8 cellular contexts compared by ENCODE assay signal in genomic region chr19:2168619-2169424, GRCh38. TPM values are rescaled to one million over a fixed set of nuclear protein-coding genes. Genes with fewer than 3 reads are reported as not detected.
A peak's percentile ranks its signal among the peaks of the same experiment; 100 is the strongest.
DNase-seq lines count a peak whose midpoint lies in the region; ATAC-seq, FAIRE-seq and TF ChIP-seq lines count a peak whose summit lies in the region.

No MANE protein-coding gene starts in this region.

- CTCF ChIA-PET in HepG2 (lab: Yijun Ruan, JAX; ENCODE audit: low intra/inter-chr PET ratio, low total read pairs): no interaction called here

- peak overlapping the region; percentile 63 for H3K9ac ChIP-seq in Karpas-422 (ENCODE audit: low read length)
- peak overlapping the region; percentile 68 for H3K9ac ChIP-seq in HepG2 (ENCODE audit: insufficient read depth, low read depth, low read length)

- in situ Hi-C loops in HepG2 (cut with HindIII; ENCODE audit: extremely low pct_ligation_motif_present, low pct_unique_long_range_greater_than_20kb): no loop called here

- H3K9me3 ChIP-seq in DOHH2 (ENCODE audit: control insufficient read depth, insufficient read depth, low read length): no peaks in the 10 kb centered on the region
- H3K9me3 ChIP-seq in Karpas-422 (ENCODE audit: low read length): no peaks in the 10 kb centered on the region
- no peaks in the 10 kb centered on the region for H3K9me3 ChIP-seq in HepG2 (ENCODE audit: low read length)

- H3K4me2 ChIP-seq in DOHH2 (ENCODE audit: low read length) (peak overlapping the region; percentile 85), Karpas-422 (ENCODE audit: low read depth, low read length, poor library complexity, severe bottlenecking) (peak overlapping the region; percentile 91), HepG2 (ENCODE audit: low read depth, low read length) (peak overlapping the region; percentile 79)

- H4K20me1 ChIP-seq in DOHH2 (ENCODE audit: control insufficient read depth, insufficient read depth, low read depth, low read length) (peaks cover 58% of the 10 kb centered on the region), Karpas-422 (ENCODE audit: insufficient read depth, low read depth, low read length) (peaks cover 69% of the 10 kb centered on the region), HepG2 (ENCODE audit: insufficient read depth, low read length) (peaks cover 34% of the 10 kb centered on the region)

- peak; percentile 34 for ATAC-seq in GM21529 (IDR thresholded peaks at IDR 0.05; ENCODE audit: unreplicated experiment)
- peak; percentile 83 for ATAC-seq in HepG2

- no peaks in the 10 kb centered on the region; the same call in 1 of the 2 replicates for H3F3A ChIP-seq in DOHH2 (ENCODE audit: control insufficient read depth, insufficient read depth)

- TF ChIP-seq EP300 in HepG2 (IDR thresholded peaks at IDR 0.05; ENCODE audit: low read depth in 2 of 2, low read length in 2 of 2): peak; percentile 40 to 85; a peak in 2 of 4 replicates
- TF ChIP-seq EP300 in HepG2 (CRISPR knock-in tag; IDR thresholded peaks at IDR 0.05; ENCODE audit: borderline replicate concordance): peak; percentile 79

- H3K79me2 ChIP-seq in DOHH2 (ENCODE audit: control insufficient read depth, low read length): peaks cover 99% of the 10 kb centered on the region
- peaks cover 93% of the 10 kb centered on the region for H3K79me2 ChIP-seq in Karpas-422 (ENCODE audit: low read length)
- H3K79me2 ChIP-seq in HepG2 (ENCODE audit: insufficient read depth, low read length): peaks cover 80% of the 10 kb centered on the region

- H3K9me2 ChIP-seq in DOHH2 (replicated peaks; ENCODE audit: control insufficient read depth, low read length) (no peaks in the 10 kb centered on the region), Karpas-422 (replicated peaks; ENCODE audit: insufficient read depth, low read length) (no peaks in the 10 kb centered on the region)

- intact Hi-C loops in HepG2 (cut with micrococcal nuclease; ENCODE audit: unreplicated experiment): no loop called here

- DNase-seq in Karpas-422 (no peak), HepG2 (ENCODE audit: low spot score) (peak; percentile 99), GM19240 (ENCODE audit: insufficient read length, low spot score) (no peak)
- peak; percentile 41 for DNase-seq in activated CD4-positive, CD25-positive, alpha-beta regulatory T cell treated with anti-CD3 and anti-CD28 coated beads, Interleukin-2, amount 50 U/mL, for 16 hours (ENCODE audit: low read depth, low spot score)
- DNase-seq in stimulated activated CD4-positive, alpha-beta T cell treated with anti-CD3 and anti-CD28 coated beads, Interleukin-4, amount 100 ng/mL, for 1 hour: peak; percentile 77

- H3K4me1 ChIP-seq in DOHH2 (ENCODE audit: control insufficient read depth, low read length): peaks cover 66% of the 10 kb centered on the region
- H3K4me1 ChIP-seq in Karpas-422 (ENCODE audit: low read length): peaks cover 67% of the 10 kb centered on the region
- peaks cover 79% of the 10 kb centered on the region for H3K4me1 ChIP-seq in HepG2 (ENCODE audit: insufficient read depth, low read length)

- peak overlapping the region; percentile 62 for H3K4me3 ChIP-seq in DOHH2 (ENCODE audit: low read length)
- peak overlapping the region; percentile 64 for H3K4me3 ChIP-seq in Karpas-422 (ENCODE audit: low read length)
- peak overlapping the region; percentile 29 to 42 (median 36); a peak in 5 of 6 replicates for H3K4me3 ChIP-seq in HepG2 (replicated peaks in 1 of 3; ENCODE audit: insufficient read depth in 1 of 3, low read depth in 2 of 3, low read length in 3 of 3)

- no peaks in the 10 kb centered on the region for H3K27me3 ChIP-seq in DOHH2 (ENCODE audit: control insufficient read depth, low read length)
- H3K27me3 ChIP-seq in Karpas-422 (ENCODE audit: low read length): no peaks in the 10 kb centered on the region
- no peaks in the 10 kb centered on the region; a peak in 1 of 5 replicates for H3K27me3 ChIP-seq in HepG2 (ENCODE audit: control insufficient read depth in 1 of 2, insufficient read depth in 2 of 2, low read length in 2 of 2)

- 17% methylated on average over 16 of the region's 24 CpGs for WGBS in HepG2 (ENCODE audit: low lambda C conversion rate)

- peak; percentile 55 to 69 for TF ChIP-seq POLR2A in HepG2 (IDR thresholded peaks at IDR 0.05; ENCODE audit: insufficient read depth in 1 of 2, low read depth in 2 of 2, low read length in 2 of 2)

- H2AFZ ChIP-seq in Karpas-422 (ENCODE audit: low read length): no peak overlapping the region
- H2AFZ ChIP-seq in HepG2 (ENCODE audit: low read length): no peak overlapping the region

- 0 out of 2 replicates have a peak, but pooled peaks have one; percentile 36 for TF ChIP-seq RAD21 in HepG2 (CRISPR knock-in tag; IDR thresholded peaks at IDR 0.05)

- TF ChIP-seq CTCF in DOHH2 (IDR thresholded peaks at IDR 0.05; ENCODE audit: low read depth, low read length, poor library complexity, severe bottlenecking): no peak
- peak; percentile 49 for TF ChIP-seq CTCF in HepG2 (CRISPR knock-in tag; IDR thresholded peaks at IDR 0.05)

- POLR2A ChIA-PET in HepG2 (lab: Yijun Ruan, JAX): interaction anchor here (0.7 to 1.6 kb wide), 13 partner anchors 9 to 271 kb away, joined by 3 to 13 read pairs (median 4); no protein-coding TSS in a partner anchor

- BruUV-seq in HepG2 (replicated peaks; lab: Mats Ljungman, UMichigan): no TSS peak

- H3K36me3 ChIP-seq in DOHH2 (ENCODE audit: control insufficient read depth, low read length): peaks cover 52% of the 10 kb centered on the region
- H3K36me3 ChIP-seq in Karpas-422 (ENCODE audit: insufficient read depth, low read length): no peaks in the 10 kb centered on the region
- H3K36me3 ChIP-seq in HepG2 (replicated peaks in 1 of 2; ENCODE audit: control insufficient read depth in 1 of 2, insufficient read depth in 2 of 2, low read length in 2 of 2): peaks cover 0 to 4% of the 10 kb centered on the region in 2 experiments; a peak in 3 of 5 replicates

- FAIRE-seq in HepG2 (lab: Jason Lieb, UNC): peak; percentile 82

- H3K27ac ChIP-seq in DOHH2 (ENCODE audit: low read depth, low read length): no peak overlapping the region
- peak overlapping the region; percentile 81 for H3K27ac ChIP-seq in Karpas-422 (ENCODE audit: low read length)
- peak overlapping the region; percentile 84 for H3K27ac ChIP-seq in cingulate gyrus (ENCODE audit: low read depth, low read length)
- H3K27ac ChIP-seq in HepG2 (ENCODE audit: extremely low read length, insufficient read depth, low read length): peak overlapping the region; percentile 96

TF ChIP-seq in HepG2, 621 proteins besides CTCF, POLR2A, EP300 and RAD21 (continues in another document):
- TF ChIP-seq CEBPB (IDR thresholded peaks at IDR 0.05; ENCODE audit: borderline replicate concordance, low read depth, low read length): no peak

RNA-seq across cellular contexts. Expression of gene DOT1L, which starts 5.1 kb away (rescaled TPM):
- 10.8 and 13.3 TPM in 2 replicates for total RNA-seq in Karpas-422 (2014; rRNA removed; shearing (Covaris generic); ENCODE audit: low replicate concordance)
- total RNA-seq in HepG2 (2016; rRNA removed; fragmentation: Illumina TruSeq; extraction: Trizol): 7.5 and 9.7 TPM in 2 replicates
- total RNA-seq in HepG2 (2016; cell fraction: cytosol; rRNA removed; fragmentation: Illumina TruSeq; extraction: Trizol; ENCODE audit: low read depth): 20.6 and 20.7 TPM in 2 replicates
- total RNA-seq in HepG2 (2016; cell fraction: insoluble cytoplasmic fraction; rRNA removed; fragmentation: Illumina TruSeq; extraction: Trizol): 6.4 and 8.2 TPM in 2 replicates
- total RNA-seq in HepG2 (2016; cell fraction: membrane; rRNA removed; fragmentation: Illumina TruSeq; extraction: Trizol): 12.0 and 15.8 TPM in 2 replicates
- 12.3 and 14.9 TPM in 2 replicates for total RNA-seq in HepG2 (2016; cell fraction: nucleus; rRNA removed; fragmentation: Illumina TruSeq; extraction: Trizol)
- 14.6 and 17.9 TPM in 2 replicates for polyA plus RNA-seq in HepG2 (2011; rRNA removed)
- polyA plus RNA-seq in HepG2 (2011; cell fraction: cytosol; rRNA removed): 6.1 and 9.5 TPM in 2 replicates
- polyA plus RNA-seq in HepG2 (2011; cell fraction: nucleus; rRNA removed): 138 and 210 TPM in 2 replicates
- 22.3 and 23.3 TPM in 2 replicates for polyA plus RNA-seq in HepG2 (2012)
- polyA plus RNA-seq in HepG2 (2016; cell fraction: cytosol; fragmentation: Illumina TruSeq; extraction: Trizol; ENCODE audit: low read depth): 2.5 and 3.3 TPM in 2 replicates
- 10.5 and 15.3 TPM in 2 replicates for polyA plus RNA-seq in HepG2 (2016; cell fraction: insoluble cytoplasmic fraction; fragmentation: Illumina TruSeq; extraction: Trizol; ENCODE audit: low read depth)
- polyA plus RNA-seq in HepG2 (2016; cell fraction: membrane; fragmentation: Illumina TruSeq; extraction: Trizol; ENCODE audit: low read depth): 7.1 TPM in 2 replicates
- polyA plus RNA-seq in HepG2 (2016; cell fraction: nucleus; fragmentation: Illumina TruSeq; extraction: Trizol; ENCODE audit: insufficient read depth, low read depth): 76.0 and 84.3 TPM in 2 replicates
- polyA minus RNA-seq in HepG2 (2011; rRNA and poly(A)+ RNA removed; ENCODE audit: low replicate concordance): 36.8 and 45.6 TPM in 2 replicates
- polyA minus RNA-seq in HepG2 (2011; cell fraction: cytosol; rRNA and poly(A)+ RNA removed): 21.6 and 26.0 TPM in 2 replicates
- 30.1 and 31.9 TPM in 2 replicates for polyA minus RNA-seq in HepG2 (2011; cell fraction: nucleus; rRNA and poly(A)+ RNA removed)

RNA-seq across cellular contexts. Expression of gene AP3D1, which starts 17.5 kb away (rescaled TPM):
- 82.3 and 101 TPM in 2 replicates for total RNA-seq in Karpas-422 (2014; rRNA removed; shearing (Covaris generic); ENCODE audit: low replicate concordance)
- total RNA-seq in HepG2 (2016; rRNA removed; fragmentation: Illumina TruSeq; extraction: Trizol): 73.5 and 82.6 TPM in 2 replicates
- total RNA-seq in HepG2 (2016; cell fraction: cytosol; rRNA removed; fragmentation: Illumina TruSeq; extraction: Trizol; ENCODE audit: low read depth): 30.1 and 33.5 TPM in 2 replicates
- total RNA-seq in HepG2 (2016; cell fraction: insoluble cytoplasmic fraction; rRNA removed; fragmentation: Illumina TruSeq; extraction: Trizol): 55.4 and 84.4 TPM in 2 replicates
- total RNA-seq in HepG2 (2016; cell fraction: membrane; rRNA removed; fragmentation: Illumina TruSeq; extraction: Trizol): 61.4 and 65.9 TPM in 2 replicates
- 44.7 and 54.3 TPM in 2 replicates for total RNA-seq in HepG2 (2016; cell fraction: nucleus; rRNA removed; fragmentation: Illumina TruSeq; extraction: Trizol)
- polyA plus RNA-seq in HepG2 (2011; rRNA removed): 68.0 and 78.6 TPM in 2 replicates
- polyA plus RNA-seq in HepG2 (2011; cell fraction: cytosol; rRNA removed): 50.1 and 66.2 TPM in 2 replicates
- polyA plus RNA-seq in HepG2 (2011; cell fraction: nucleus; rRNA removed): 236 and 270 TPM in 2 replicates
- polyA plus RNA-seq in HepG2 (2012): 61.5 and 82.7 TPM in 2 replicates
- 11.6 and 13.9 TPM in 2 replicates for polyA plus RNA-seq in HepG2 (2016; cell fraction: cytosol; fragmentation: Illumina TruSeq; extraction: Trizol; ENCODE audit: low read depth)
- polyA plus RNA-seq in HepG2 (2016; cell fraction: insoluble cytoplasmic fraction; fragmentation: Illumina TruSeq; extraction: Trizol; ENCODE audit: low read depth): 71.2 and 87.4 TPM in 2 replicates
- polyA plus RNA-seq in HepG2 (2016; cell fraction: membrane; fragmentation: Illumina TruSeq; extraction: Trizol; ENCODE audit: low read depth): 38.5 and 41.5 TPM in 2 replicates
- 139 and 143 TPM in 2 replicates for polyA plus RNA-seq in HepG2 (2016; cell fraction: nucleus; fragmentation: Illumina TruSeq; extraction: Trizol; ENCODE audit: insufficient read depth, low read depth)
- polyA minus RNA-seq in HepG2 (2011; rRNA and poly(A)+ RNA removed; ENCODE audit: low replicate concordance): 72.3 and 142 TPM in 2 replicates
- 54.0 and 70.6 TPM in 2 replicates for polyA minus RNA-seq in HepG2 (2011; cell fraction: cytosol; rRNA and poly(A)+ RNA removed)
- polyA minus RNA-seq in HepG2 (2011; cell fraction: nucleus; rRNA and poly(A)+ RNA removed): 44.3 and 51.8 TPM in 2 replicates

Comparison
In these comparisons a context has a peak if more than half of its experiments do, and no peak if none do; other contexts are left out.
1. DNase-seq: peak in activated CD4-positive, CD25-positive, alpha-beta regulatory T cell treated with anti-CD3 and anti-CD28 coated beads, Interleukin-2, amount 50 U/mL, for 16 hours (single experiment), HepG2 (single experiment) and stimulated activated CD4-positive, alpha-beta T cell treated with anti-CD3 and anti-CD28 coated beads, Interleukin-4, amount 100 ng/mL, for 1 hour (single experiment); none in Karpas-422 (single experiment) and GM19240 (single experiment).
2. Peak in every context shown above with its lines, with median percentiles within 50 percentile points of each other: H3K4me2 ChIP-seq and H3K4me3 ChIP-seq.